Comparison of ENCODE assay signal across 8 cellular contexts in genomic region chr7:908919-909357, GRCh38. TPM values are rescaled to one million over a fixed set of nuclear protein-coding genes. Genes with fewer than 3 reads are reported as not detected.
DNase-seq lines count a peak whose midpoint lies in the region; ATAC-seq and TF ChIP-seq lines count a peak whose summit lies in the region.
"Not testable (repeated sequence)": the region's sequence is repeated elsewhere in the genome, so short reads cannot be mapped to it uniquely, and the experiment has no call there.

No MANE protein-coding gene starts in this region.

- H3K4me1 Mint-ChIP-seq in activated CD8-positive, alpha-beta memory T cell treated with anti-CD3 and anti-CD28 coated beads, Interleukin-2, amount 10 ng/mL, durations not matched to agents 7 days and 5 days = not testable (repeated sequence)

- TF ChIP-seq CTCF in BJ (IDR thresholded peaks at IDR 0.05; ENCODE audit: insufficient read depth, low read depth, low read length) = peak; percentile 74
- TF ChIP-seq CTCF in left lung (IDR thresholded peaks at IDR 0.05) = peak; percentile 85 to 87

- peak overlapping the region; percentile 29 for H3K4me3 ChIP-seq in BJ (ENCODE audit: low read depth, low read length)
- peak overlapping the region; percentile 27 to 29 for H3K4me3 ChIP-seq in left lung

- H3K36me3 ChIP-seq in BJ (ENCODE audit: control insufficient read depth, insufficient read depth, low read length); left lung: not testable (repeated sequence)

- H3K4me1 ChIP-seq in left lung = peaks cover 3 to 35% of the 10 kb centered on the region in 2 donors

- not testable (repeated sequence) for H3K9me3 Mint-ChIP-seq in activated CD8-positive, alpha-beta memory T cell treated with anti-CD3 and anti-CD28 coated beads, Interleukin-2, amount 10 ng/mL, durations not matched to agents 7 days and 5 days (ENCODE audit: low read depth)

- POLR2A ChIA-PET in BJ (lab: Charles Lee) = interaction anchor here (0.6 kb wide), 1 partner anchor 65 kb away, joined by 4 read pairs; no protein-coding TSS in a partner anchor

- not testable (repeated sequence) for H3K27me3 Mint-ChIP-seq in activated CD8-positive, alpha-beta memory T cell treated with anti-CD3 and anti-CD28 coated beads, Interleukin-2, amount 10 ng/mL, durations not matched to agents 7 days and 5 days

- DNase-seq in BJ (ENCODE audit: low read depth) = not testable (repeated sequence)
- peak; percentile 33 for DNase-seq in NOMO-1 treated with dmso at 0.1 percent for 144 hours (lab: John Stamatoyannopoulos, UW; ENCODE audit: unreplicated experiment)
- DNase-seq in activated CD8-positive, alpha-beta memory T cell treated with anti-CD3 and anti-CD28 coated beads, Interleukin-2, amount 10 ng/mL, durations not matched to agents 7 days and 5 days = peak; percentile 61
- peak; percentile 48 for DNase-seq in effector CD4-positive, alpha-beta T cell
- peak; percentile 72 to 93 for DNase-seq in left lung
- peak; percentile 50 for DNase-seq in stimulated activated CD4-positive, alpha-beta T cell treated with anti-CD3 and anti-CD28 coated beads, Interleukin-1b, Interleukin-23, amount 100 ng/mL, for 48 hours

- not testable (repeated sequence) for H3K27ac Mint-ChIP-seq in activated CD8-positive, alpha-beta memory T cell treated with anti-CD3 and anti-CD28 coated beads, Interleukin-2, amount 10 ng/mL, durations not matched to agents 7 days and 5 days

- H3K27me3 ChIP-seq in BJ (ENCODE audit: control insufficient read depth, insufficient read depth, low read length) = not testable (repeated sequence)
- H3K27me3 ChIP-seq in left lung = peaks cover 0 to 31% of the 10 kb centered on the region in 2 donors

- ATAC-seq in GM19328 (IDR thresholded peaks at IDR 0.05; ENCODE audit: unreplicated experiment) (peak; percentile 72), HG03439 (IDR thresholded peaks at IDR 0.05; ENCODE audit: unreplicated experiment) (peak; percentile 54), left lung (peak; percentile 88)
- peak; percentile 74 for ATAC-seq in activated CD8-positive, alpha-beta memory T cell treated with anti-CD3 and anti-CD28 coated beads, Interleukin-2, amount 10 ng/mL, durations not matched to agents 7 days and 5 days

- not testable (repeated sequence) for H3K4me3 Mint-ChIP-seq in activated CD8-positive, alpha-beta memory T cell treated with anti-CD3 and anti-CD28 coated beads, Interleukin-2, amount 10 ng/mL, durations not matched to agents 7 days and 5 days

- CTCF ChIA-PET in BJ (lab: Yijun Ruan, JAX) = interaction anchor here (1.1 to 3.0 kb wide), 6 partner anchors 9 to 157 kb away, joined by 3 to 23 read pairs (median 4); no protein-coding TSS in a partner anchor
- CTCF ChIA-PET in activated CD8-positive, alpha-beta memory T cell treated with anti-CD3 and anti-CD28 coated beads, Interleukin-2, amount 10 ng/mL, durations not matched to agents 7 days and 5 days (lab: Charles Lee) = interaction anchor here (0.9 to 2.4 kb wide), 7 partner anchors 14 to 84 kb away, joined by 3 to 7 read pairs (median 5); no protein-coding TSS in a partner anchor

- H3K9me3 ChIP-seq in left lung = not testable (repeated sequence)

- intact Hi-C loops in left lung (cut with DNase I) = not testable (repeated sequence)

- not testable (repeated sequence) for H3K36me3 Mint-ChIP-seq in activated CD8-positive, alpha-beta memory T cell treated with anti-CD3 and anti-CD28 coated beads, Interleukin-2, amount 10 ng/mL, durations not matched to agents 7 days and 5 days

- not testable (repeated sequence) for H3K27ac ChIP-seq in left lung

RNA-seq across cellular contexts. Expression of gene GET4, which starts 32.6 kb away (rescaled TPM):
- polyA plus RNA-seq in BJ (2011; rRNA removed) = 15.6 and 21.7 TPM in 2 replicates
- polyA minus RNA-seq in BJ (2011; rRNA and poly(A)+ RNA removed) = 8.7 and 15.9 TPM in 2 replicates
- total RNA-seq in activated CD8-positive, alpha-beta memory T cell treated with anti-CD3 and anti-CD28 coated beads, Interleukin-2, amount 10 ng/mL, durations not matched to agents 7 days and 5 days = 10 to 100 TPM; 38.0 to 39.2 TPM
- 10 to 100 TPM; 30.1 to 31.6 TPM for total RNA-seq in left lung

RNA-seq across cellular contexts. Expression of gene ADAP1, which starts 45.5 kb away (rescaled TPM):
- polyA plus RNA-seq in BJ (2011; rRNA removed) = 3.2 and 5.1 TPM in 2 replicates
- 2.2 and 3.6 TPM in 2 replicates for polyA minus RNA-seq in BJ (2011; rRNA and poly(A)+ RNA removed)
- total RNA-seq in activated CD8-positive, alpha-beta memory T cell treated with anti-CD3 and anti-CD28 coated beads, Interleukin-2, amount 10 ng/mL, durations not matched to agents 7 days and 5 days = 10 to 100 TPM; 12.4 to 30.8 TPM
- 10 to 100 TPM; 25.8 to 35.1 TPM for total RNA-seq in left lung
